ENCODE assay signal across 10 cellular contexts in the genomic region with DNA sequence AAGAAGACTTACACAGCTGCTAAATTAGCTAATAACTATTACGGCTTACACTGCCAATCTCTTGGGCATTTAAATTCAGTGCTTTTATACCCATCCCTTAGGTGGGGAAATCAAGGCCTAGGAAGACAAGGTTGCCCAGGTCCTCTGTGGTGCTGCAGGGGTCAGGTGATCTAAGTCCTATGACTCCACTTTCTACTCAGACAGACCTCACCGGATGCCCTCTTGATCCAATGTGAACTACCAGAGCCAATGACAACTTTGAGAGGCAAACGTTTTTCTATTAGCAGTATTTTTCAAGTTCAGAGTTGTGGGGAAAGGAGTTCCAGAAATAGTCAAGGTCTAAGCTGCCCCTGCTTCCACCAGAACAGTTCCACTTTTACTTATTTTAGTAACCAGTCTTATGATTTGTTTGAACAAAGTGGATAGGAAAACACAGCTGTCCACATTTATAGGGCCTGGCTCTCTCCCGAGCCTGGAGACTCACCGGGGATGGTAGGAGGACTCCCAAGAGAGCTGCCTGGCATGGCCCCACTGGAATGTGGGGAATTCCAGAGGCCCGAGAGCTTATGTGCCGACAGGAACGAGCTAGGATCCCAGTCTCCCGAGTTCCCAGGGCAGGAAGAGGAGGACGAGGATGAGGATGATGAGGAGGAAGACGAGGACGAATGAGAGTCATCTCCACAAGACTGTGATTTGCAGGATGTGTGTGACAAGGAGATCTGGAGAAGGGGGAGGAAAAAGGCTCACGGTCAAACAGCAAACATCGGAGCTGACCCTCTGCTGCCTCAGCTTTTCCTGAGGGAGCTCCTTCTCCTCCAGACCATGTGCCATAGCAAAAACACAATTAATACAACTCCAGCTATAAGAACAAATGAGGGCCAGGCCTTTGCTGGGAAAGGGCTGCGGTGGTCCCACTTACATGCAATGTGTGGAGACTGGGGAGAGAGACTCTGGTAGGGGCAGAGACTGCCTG. TPM values are rescaled to one million over a fixed set of nuclear protein-coding genes. Genes with fewer than 3 reads are reported as not detected.
DNase-seq lines count a peak whose midpoint lies in the region; ATAC-seq and TF ChIP-seq lines count a peak whose summit lies in the region.
"Had no signal": no experiment of that assay in that cellular context is flagged by ENCODE, and none has a peak within 500 bp of the region (broad histone marks: within the 10 kb centered on the region; RNA-seq: fewer than 3 reads in every experiment).

No MANE protein-coding gene starts in this region.

- peak overlapping the region; percentile 81 to 82 for H3K27ac ChIP-seq in ascending aorta
- H3K27ac ChIP-seq: SK-N-MC had no signal

- in situ Hi-C loops in HAP-1 (cut with MboI; ENCODE audit: low sequenced_read_pairs), result no loop called here

- H3K4me1 ChIP-seq in ascending aorta (peaks cover 32 to 54% of the 10 kb centered on the region in 2 donors), HAP-1 (no peaks in the 10 kb centered on the region)

- DNase-seq in GM03348 (ENCODE audit: low spot score) (peak; percentile 93), ascending aorta (ENCODE audit: low spot score in 2 of 2) (peak in 1 of 2 donors; percentile 90), left cardiac atrium (peak; percentile 53), smooth muscle cell of the brain vasculature (ENCODE audit: low read depth, low spot score) (peak; percentile 62), HAP-1 (ENCODE audit: low spot score in 2 of 2) (no peak), cerebellum (ENCODE audit: low spot score) (no peak), GF-D8 (lab: John Stamatoyannopoulos, UW) (no peak)
- DNase-seq: small intestine had no signal

- peak; percentile 66 to 76 for ATAC-seq in left cardiac atrium
- ATAC-seq in GM21723 (IDR thresholded peaks at IDR 0.05; ENCODE audit: unreplicated experiment), result no peak

- no peak for TF ChIP-seq CTCF in ascending aorta (IDR thresholded peaks at IDR 0.05)

- peak overlapping the region in 1 of 2 donors; percentile 29 for H3K4me3 ChIP-seq in ascending aorta
- no peak overlapping the region for H3K4me3 ChIP-seq in HAP-1
- H3K4me3 ChIP-seq: SK-N-MC had no signal

- H3K27me3 ChIP-seq in ascending aorta (no peaks in the 10 kb centered on the region), HAP-1 (ENCODE audit: low read depth) (no peaks in the 10 kb centered on the region)

- no peaks in the 10 kb centered on the region for H3K9me3 ChIP-seq in ascending aorta
- no peaks in the 10 kb centered on the region for H3K9me3 ChIP-seq in HAP-1

- H3K36me3 ChIP-seq in ascending aorta (peaks cover 9 to 22% of the 10 kb centered on the region in 2 donors), HAP-1 (replicated peaks) (peaks cover 46% of the 10 kb centered on the region)

- intact Hi-C loops in ascending aorta (cut with DNase I), result loop anchor here (2.0 kb wide), 1 partner anchor 21 kb away; a partner anchor contains a TSS
- intact Hi-C loops in left cardiac atrium (cut with DNase I), result no loop called here

RNA-seq across cellular contexts. Expression of a gene that starts 16.7 kb away (rescaled TPM):
- total RNA-seq in ascending aorta, result 116 TPM
- 10 to 100 TPM; 26.1 to 30.1 TPM for total RNA-seq in left cardiac atrium
- total RNA-seq in cerebellum, result 35.9 TPM

RNA-seq across cellular contexts. Expression of a gene that starts 20.9 kb away (rescaled TPM):
- total RNA-seq in ascending aorta, result 117 TPM
- 10 to 100 TPM; 33.1 to 53.5 TPM for total RNA-seq in left cardiac atrium
- total RNA-seq in cerebellum, result 50.5 TPM

RNA-seq across cellular contexts. Expression of a gene that starts 28.0 kb away (rescaled TPM):
- total RNA-seq in ascending aorta, result 0.32 TPM
- 1 to 10 TPM; 5.3 to 9.0 TPM for total RNA-seq in left cardiac atrium
- total RNA-seq in cerebellum, result 6.4 TPM

RNA-seq across cellular contexts. Expression of a gene that starts 40.3 kb away (rescaled TPM):
- total RNA-seq in ascending aorta, result 1,082 TPM
- 10 to 100 TPM; 50.5 to 94.5 TPM for total RNA-seq in left cardiac atrium
- total RNA-seq in cerebellum, result 10.4 TPM

RNA-seq across cellular contexts. Expression of a gene that starts 54.3 kb away (rescaled TPM):
- total RNA-seq in ascending aorta, result 113 TPM
- 100 to 1,000 TPM; 101 to 131 TPM for total RNA-seq in left cardiac atrium
- total RNA-seq in cerebellum, result 20.1 TPM

Comparison
In these comparisons a context has a peak if more than half of its experiments do, and no peak if none do; other contexts are left out.
1. DNase-seq: peak in GM03348 (single experiment), left cardiac atrium (single experiment) and smooth muscle cell of the brain vasculature (single experiment); none in HAP-1 (0 of 2), cerebellum (single experiment) and GF-D8 (single experiment).